21 cellular contexts compared by ENCODE assay signal in the genomic region with DNA sequence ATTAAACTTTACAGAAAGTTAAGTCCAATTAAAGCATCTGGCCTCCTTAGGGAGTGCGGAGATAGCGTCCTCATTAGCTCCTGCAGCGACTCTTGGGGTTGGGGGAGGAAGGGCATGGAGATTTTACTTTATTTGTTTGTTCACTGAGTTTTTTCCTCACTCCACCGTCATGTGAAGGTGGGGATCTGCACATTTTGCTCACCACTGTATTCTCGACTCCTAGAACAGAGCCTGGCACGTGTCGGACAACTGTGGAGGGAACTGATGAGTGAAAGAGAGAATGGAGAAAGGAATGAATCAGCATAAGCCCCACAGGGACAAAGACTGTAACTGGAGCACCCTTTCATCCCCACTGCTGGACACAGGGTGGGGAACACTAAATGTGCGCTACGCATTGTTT.
"Had no signal": no experiment of that assay in that cellular context is flagged by ENCODE, and none has a peak within 500 bp of the region (broad histone marks: within the 10 kb centered on the region; RNA-seq: fewer than 3 reads in every experiment).

No MANE protein-coding gene starts in this region.

- H3K36me3 ChIP-seq: esophagus squamous epithelium, lower lobe of right lung, prostate gland, spleen had no signal

- H3K9me3 Mint-ChIP-seq: central memory CD8-positive, alpha-beta T cell; mesothelial cell of epicardium had no signal

- DNase-seq: dermis blood vessel endothelial cell; effector memory CD4-positive, alpha-beta T cell; erythroblast; esophagus squamous epithelium; hypothalamus; left ventricle myocardium superior; lower lobe of right lung; naive thymus-derived CD4-positive, alpha-beta T cell; nephron progenitor cell; nucleus accumbens; spleen; stimulated activated CD4-positive, alpha-beta T cell treated with anti-CD3 and anti-CD28 coated beads, Interleukin-4, amount 100 ng/mL, for 4 hours; stimulated activated naive CD8-positive, alpha-beta T cell treated with anti-CD3 and anti-CD28 coated beads, Interleukin-15, Interleukin-2, amounts not matched to agents 100 U/mL and 50 U/mL, for 24 hours; substantia nigra had no signal

- H3K4me3 Mint-ChIP-seq: central memory CD8-positive, alpha-beta T cell; mesothelial cell of epicardium; naive thymus-derived CD4-positive, alpha-beta T cell; nephron progenitor cell; stimulated activated memory B cell treated with anti-CD40 and anti-IgM and Interleukin-4, amounts not matched to agents 10 μg/mL and 1 μg/mL and 100 μg/mL, for 72 hours; type B pancreatic cell had no signal

- H3K4me1 ChIP-seq: esophagus squamous epithelium, lower lobe of right lung, spleen had no signal

- H3K27me3 ChIP-seq: esophagus squamous epithelium, spleen had no signal

- H3K27me3 Mint-ChIP-seq: stimulated activated memory B cell treated with anti-CD40 and anti-IgM and Interleukin-4, amounts not matched to agents 10 μg/mL and 1 μg/mL and 100 μg/mL, for 72 hours had no signal

- H3K36me3 Mint-ChIP-seq: mesothelial cell of epicardium; naive thymus-derived CD4-positive, alpha-beta T cell; stimulated activated memory B cell treated with anti-CD40 and anti-IgM and Interleukin-4, amounts not matched to agents 10 μg/mL and 1 μg/mL and 100 μg/mL, for 72 hours; type B pancreatic cell had no signal

- H3K4me3 ChIP-seq: coronary artery, esophagus squamous epithelium, lower lobe of right lung, prostate gland, skin epidermis, spleen had no signal

- H3K27ac ChIP-seq: lower lobe of right lung, skin epidermis, spleen had no signal

- H3K9me3 ChIP-seq: prostate gland had no signal

- H3K27ac Mint-ChIP-seq: mesothelial cell of epicardium; naive thymus-derived CD4-positive, alpha-beta T cell; nephron progenitor cell; stimulated activated memory B cell treated with anti-CD40 and anti-IgM and Interleukin-4, amounts not matched to agents 10 μg/mL and 1 μg/mL and 100 μg/mL, for 72 hours; type B pancreatic cell had no signal

- H3K4me1 Mint-ChIP-seq: central memory CD8-positive, alpha-beta T cell; naive thymus-derived CD4-positive, alpha-beta T cell; nephron progenitor cell; stimulated activated memory B cell treated with anti-CD40 and anti-IgM and Interleukin-4, amounts not matched to agents 10 μg/mL and 1 μg/mL and 100 μg/mL, for 72 hours had no signal
